23 cellular contexts compared by ENCODE assay signal in genomic region chr9:69499959-69500358, GRCh38.
"Had no signal": no experiment of that assay in that cellular context is flagged by ENCODE, and none has a peak within 500 bp of the region (broad histone marks: within the 10 kb centered on the region; RNA-seq: fewer than 3 reads in every experiment).

No MANE protein-coding gene starts in this region.

- H3K9me3 ChIP-seq: colonic mucosa, mucosa of descending colon, sigmoid colon, testis, tibial nerve, upper lobe of left lung had no signal

- H3K27me3 ChIP-seq: colonic mucosa, sigmoid colon, testis, tibial nerve, upper lobe of left lung had no signal

- DNase-seq: colonic mucosa; effector memory CD4-positive, alpha-beta T cell; hypothalamus; left ventricle myocardium superior; mucosa of descending colon; naive B cell; sigmoid colon; stimulated activated CD4-positive, alpha-beta T cell treated with anti-CD3 and anti-CD28 coated beads, Interleukin-2, amount 100 ng/mL, for 24 hours; stimulated activated CD4-positive, alpha-beta T cell treated with anti-CD3 and anti-CD28 coated beads, Interleukin-4, amount 100 ng/mL, for 24 hours; stimulated activated naive CD4-positive, alpha-beta T cell treated with Interleukin-2 at 50 U/mL for 16 hours; substantia nigra; testis; upper lobe of left lung had no signal

- H3K36me3 Mint-ChIP-seq: memory B cell; mesothelial cell of epicardium; naive B cell; natural killer cell treated with Interleukin-12 subunit alpha and Interleukin-12 subunit beta and Interleukin-15 and Interleukin-18, amount 100 ng/mL, for 72 hours; stimulated activated effector memory CD8-positive, alpha-beta T cell treated with anti-CD3 and anti-CD28 coated beads, Interleukin-12 subunit alpha, Interleukin-12 subunit beta, amount 100 ng/mL, for 72 hours had no signal

- H3K4me1 ChIP-seq: colonic mucosa, parathyroid adenoma, sigmoid colon, testis, tibial nerve had no signal

- H3K4me1 Mint-ChIP-seq: memory B cell, naive B cell had no signal

- H3K27me3 Mint-ChIP-seq: dendritic cell treated with granulocyte-macrophage colony-stimulating factor and Interleukin-4, amounts not matched to agents 40 ng/mL and 50 ng/mL, for 4 days had no signal

- H3K27ac Mint-ChIP-seq: dendritic cell treated with granulocyte-macrophage colony-stimulating factor and Interleukin-4, amounts not matched to agents 40 ng/mL and 50 ng/mL, for 4 days; memory B cell; mesothelial cell of epicardium; naive B cell; natural killer cell treated with Interleukin-12 subunit alpha and Interleukin-12 subunit beta and Interleukin-15 and Interleukin-18, amount 100 ng/mL, for 72 hours; progenitor cell of endocrine pancreas; stimulated activated effector memory CD8-positive, alpha-beta T cell treated with anti-CD3 and anti-CD28 coated beads, Interleukin-12 subunit alpha, Interleukin-12 subunit beta, amount 100 ng/mL, for 72 hours had no signal

- H3K27ac ChIP-seq: colonic mucosa, parathyroid adenoma, sigmoid colon, testis, tibial nerve, upper lobe of left lung had no signal

- H3K9ac ChIP-seq: parathyroid adenoma had no signal

- ATAC-seq: left ventricle myocardium superior; mucosa of descending colon; natural killer cell treated with Interleukin-12 subunit alpha and Interleukin-12 subunit beta and Interleukin-15 and Interleukin-18, amount 100 ng/mL, for 72 hours; stimulated activated effector memory CD8-positive, alpha-beta T cell treated with anti-CD3 and anti-CD28 coated beads, Interleukin-12 subunit alpha, Interleukin-12 subunit beta, amount 100 ng/mL, for 72 hours had no signal

- H3K9me3 Mint-ChIP-seq: dendritic cell treated with granulocyte-macrophage colony-stimulating factor and Interleukin-4, amounts not matched to agents 40 ng/mL and 50 ng/mL, for 4 days; memory B cell; mesothelial cell of epicardium; naive B cell; natural killer cell treated with Interleukin-12 subunit alpha and Interleukin-12 subunit beta and Interleukin-15 and Interleukin-18, amount 100 ng/mL, for 72 hours; neural crest cell; stimulated activated effector memory CD8-positive, alpha-beta T cell treated with anti-CD3 and anti-CD28 coated beads, Interleukin-12 subunit alpha, Interleukin-12 subunit beta, amount 100 ng/mL, for 72 hours had no signal

- H3K4me3 Mint-ChIP-seq: dendritic cell treated with granulocyte-macrophage colony-stimulating factor and Interleukin-4, amounts not matched to agents 40 ng/mL and 50 ng/mL, for 4 days; memory B cell; mesothelial cell of epicardium; naive B cell; natural killer cell treated with Interleukin-12 subunit alpha and Interleukin-12 subunit beta and Interleukin-15 and Interleukin-18, amount 100 ng/mL, for 72 hours; neural crest cell; stimulated activated effector memory CD8-positive, alpha-beta T cell treated with anti-CD3 and anti-CD28 coated beads, Interleukin-12 subunit alpha, Interleukin-12 subunit beta, amount 100 ng/mL, for 72 hours had no signal

- H3K36me3 ChIP-seq: colonic mucosa, sigmoid colon, tibial nerve, upper lobe of left lung had no signal

- H3K4me3 ChIP-seq: colonic mucosa, lung, mucosa of descending colon, sigmoid colon, testis, tibial nerve, upper lobe of left lung had no signal
